ENCODE assay signal across 25 cellular contexts in the genomic region with DNA sequence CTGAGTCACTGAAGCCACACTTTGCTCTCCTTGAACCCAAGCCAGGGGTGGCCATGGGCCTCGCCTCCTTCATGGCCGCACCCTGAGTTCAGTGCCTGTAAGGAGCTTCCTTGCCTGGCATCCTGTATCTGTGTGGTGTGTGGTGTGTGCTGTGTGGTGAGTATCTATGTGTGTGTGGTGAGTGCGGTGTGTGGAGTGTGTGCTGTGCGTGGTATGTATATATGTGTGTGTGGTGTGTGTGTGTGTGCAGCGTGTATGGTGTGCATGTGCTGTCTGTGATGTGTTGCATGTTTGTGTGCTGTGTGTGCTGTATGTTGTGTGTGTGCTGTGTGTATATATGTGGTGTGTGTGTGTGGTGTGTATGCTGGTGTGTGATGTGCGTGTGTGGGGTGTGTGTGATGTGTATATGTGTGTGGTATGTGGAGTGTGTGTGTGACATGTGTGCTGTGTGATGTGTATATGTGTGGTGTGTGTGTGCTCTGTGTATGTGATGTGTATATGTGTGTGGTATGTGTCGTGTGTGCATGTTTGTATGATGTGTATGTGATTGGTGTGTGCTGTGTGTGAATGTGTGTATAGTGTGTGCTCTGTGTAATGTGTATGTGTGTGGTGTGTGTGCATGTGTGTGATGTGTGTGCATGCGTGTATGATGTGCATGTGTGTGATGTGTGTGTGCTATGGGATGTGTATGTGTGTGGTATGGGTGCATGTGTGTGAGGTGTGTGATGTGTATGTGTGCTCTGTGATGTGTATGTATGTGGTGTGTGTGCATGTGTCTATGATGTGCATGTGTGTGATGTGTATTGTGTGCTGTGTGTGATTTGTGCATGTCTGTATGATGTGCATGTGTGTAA. TPM values are rescaled to one million over a fixed set of nuclear protein-coding genes. Genes with fewer than 3 reads are reported as not detected.
DNase-seq lines count a peak whose midpoint lies in the region; ATAC-seq, FAIRE-seq and TF ChIP-seq lines count a peak whose summit lies in the region.
"Had no signal": no experiment of that assay in that cellular context is flagged by ENCODE, and none has a peak within 500 bp of the region (broad histone marks: within the 10 kb centered on the region; RNA-seq: fewer than 3 reads in every experiment).

No MANE protein-coding gene starts in this region.

- H3K27me3 Mint-ChIP-seq in H9 (ENCODE audit: low read depth) (no peaks in the 10 kb centered on the region), astrocyte (ENCODE audit: low read depth, unreplicated experiment) (no peaks in the 10 kb centered on the region)
- H3K27me3 Mint-ChIP-seq: CD4-positive, CD25-positive, alpha-beta regulatory T cell had no signal

- H4K12ac ChIP-seq in trophoblast cell (ENCODE audit: low read depth, low read length) = no peak overlapping the region

- no peak for TF ChIP-seq CTCF in H9 (conservative IDR thresholded peaks at IDR 0.05)
- TF ChIP-seq CTCF in astrocyte (IDR thresholded peaks at IDR 0.05; ENCODE audit: insufficient read depth, low read depth, low read length) = no peak
- TF ChIP-seq CTCF in keratinocyte (optimal IDR thresholded peaks at IDR 0.05 in 1 of 3, IDR thresholded peaks at IDR 0.05 in 1 of 3, conservative IDR thresholded peaks at IDR 0.05 in 1 of 3; ENCODE audit: extremely low read depth in 1 of 3, insufficient read depth in 2 of 3, low read length in 3 of 3) = no peak

- H4K91ac ChIP-seq in H9 (ENCODE audit: insufficient read length, low read depth, low read length) = no peak overlapping the region
- no peak overlapping the region for H4K91ac ChIP-seq in trophoblast cell (ENCODE audit: low read depth, low read length)

- H3K9me3 ChIP-seq in H9 (ENCODE audit: control insufficient read depth, low read depth, low read length) (peaks cover 16% of the 10 kb centered on the region), astrocyte (ENCODE audit: insufficient read depth, low read depth, low read length) (peaks cover 7% of the 10 kb centered on the region), keratinocyte (ENCODE audit: control insufficient read depth, low read depth, low read length) (no peaks in the 10 kb centered on the region), trophoblast cell (ENCODE audit: insufficient read depth, low read depth, low read length) (peaks cover 9% of the 10 kb centered on the region)
- H3K9me3 ChIP-seq: BLaER1, SJSA1 had no signal

- H3K27ac ChIP-seq in H9 (ENCODE audit: insufficient read length, low read depth, low read length) = no peak overlapping the region
- H3K27ac ChIP-seq in astrocyte (ENCODE audit: low read depth, low read length) = no peak overlapping the region
- H3K27ac ChIP-seq in keratinocyte (ENCODE audit: control insufficient read depth, insufficient read depth, low read length) = no peak overlapping the region
- no peak overlapping the region for H3K27ac ChIP-seq in trophoblast cell (ENCODE audit: low read depth, low read length)
- H3K27ac ChIP-seq: BLaER1, SJSA1 had no signal

- no peak overlapping the region for H3K4me2 ChIP-seq in H9 (ENCODE audit: insufficient read depth, insufficient read length, low read length)
- no peak overlapping the region for H3K4me2 ChIP-seq in astrocyte (ENCODE audit: low read length)
- no peak overlapping the region for H3K4me2 ChIP-seq in keratinocyte (ENCODE audit: control insufficient read depth, extremely low read depth, insufficient read depth, low read depth, low read length)
- no peak overlapping the region for H3K4me2 ChIP-seq in trophoblast cell (ENCODE audit: low read length)
- H3K4me2 ChIP-seq: BLaER1 had no signal

- H3K36me3 Mint-ChIP-seq in H9 (ENCODE audit: insufficient read depth in 1 of 3, low read depth in 3 of 3) (peaks cover 9 to 19% (median 11%) of the 10 kb centered on the region in 3 experiments; a peak in 6 of 7 replicates), astrocyte (ENCODE audit: low read depth, unreplicated experiment) (peaks cover 19% of the 10 kb centered on the region)
- H3K36me3 Mint-ChIP-seq: CD4-positive, CD25-positive, alpha-beta regulatory T cell had no signal

- H2AFZ ChIP-seq in H9 (ENCODE audit: low read length) (no peak overlapping the region), astrocyte (ENCODE audit: low read depth, low read length) (no peak overlapping the region), keratinocyte (ENCODE audit: control insufficient read depth, low read length) (no peak overlapping the region), trophoblast cell (ENCODE audit: insufficient read depth, low read length, poor library complexity) (no peak overlapping the region)

- H3K9ac ChIP-seq in H9 (ENCODE audit: extremely low read depth, insufficient read length, low read length) (no peak overlapping the region), astrocyte (ENCODE audit: low read length) (no peak overlapping the region), keratinocyte (ENCODE audit: control insufficient read depth, extremely low read depth, insufficient read depth, low read length) (no peak overlapping the region), trophoblast cell (ENCODE audit: low read length) (no peak overlapping the region)
- H3K9ac ChIP-seq: BLaER1 had no signal

- no peaks in the 10 kb centered on the region for H3K9me1 ChIP-seq in keratinocyte (ENCODE audit: control insufficient read depth, extremely low read depth, insufficient read depth, low read length)

- H3K23me2 ChIP-seq in H9 (ENCODE audit: insufficient read length, low read depth, low read length, poor library complexity, severe bottlenecking) = no peaks in the 10 kb centered on the region

- H2AK5ac ChIP-seq in H9 (ENCODE audit: insufficient read length, low read length) = no peak overlapping the region
- no peak overlapping the region for H2AK5ac ChIP-seq in trophoblast cell (ENCODE audit: low read length)

- H3K14ac ChIP-seq in H9 (ENCODE audit: insufficient read depth, low read length) = no peak overlapping the region
- H3K14ac ChIP-seq in trophoblast cell (ENCODE audit: low read length) = no peak overlapping the region

- H3K4me3 ChIP-seq in astrocyte (ENCODE audit: insufficient read depth, low read depth, low read length) = no peak overlapping the region
- no peak overlapping the region for H3K4me3 ChIP-seq in keratinocyte (ENCODE audit: control insufficient read depth in 2 of 3, extremely low read depth in 1 of 3, insufficient read depth in 2 of 3, low read depth in 1 of 3, low read length in 3 of 3)
- peak overlapping the region; percentile 37 for H3K4me3 ChIP-seq in trophoblast cell (ENCODE audit: low read depth, low read length)
- H3K4me3 ChIP-seq: BLaER1, SJSA1 had no signal

- H2BK5ac ChIP-seq in H9 (ENCODE audit: insufficient read length, low read length) = no peak overlapping the region
- H2BK5ac ChIP-seq in trophoblast cell (ENCODE audit: low read depth, low read length, poor library complexity) = no peak overlapping the region

- H3K4me1 Mint-ChIP-seq in H9 (peaks cover 8% of the 10 kb centered on the region in 2 experiments), astrocyte (ENCODE audit: low read depth, unreplicated experiment) (peaks cover 1% of the 10 kb centered on the region)
- H3K4me1 Mint-ChIP-seq: CD4-positive, CD25-positive, alpha-beta regulatory T cell had no signal

- H4K5ac ChIP-seq in H9 (ENCODE audit: insufficient read length, low read depth, low read length) = no peak overlapping the region

- H3K18ac ChIP-seq in H9 (ENCODE audit: insufficient read length, low read depth, low read length) = no peak overlapping the region
- H3K18ac ChIP-seq in trophoblast cell (ENCODE audit: low read length) = no peak overlapping the region

- H2BK12ac ChIP-seq in H9 (ENCODE audit: insufficient read length, low read depth, low read length) (no peak overlapping the region), trophoblast cell (ENCODE audit: low read length) (no peak overlapping the region)

- H3K4ac ChIP-seq in H9 (ENCODE audit: low read depth, low read length) (no peak overlapping the region), trophoblast cell (ENCODE audit: low read depth, low read length) (no peak overlapping the region)

- DNase-seq in H9 (no peak), astrocyte (ENCODE audit: low read depth) (no peak), keratinocyte (ENCODE audit: low read depth, low spot score) (no peak), trophoblast cell (no peak), NCI-H345 treated with DMSO at 0.1 percent for 48 hours (lab: John Stamatoyannopoulos, UW; ENCODE audit: unreplicated experiment) (no peak), COLO668 (lab: John Stamatoyannopoulos, UW; ENCODE audit: unreplicated experiment) (no peak), NCI-H82 (lab: John Stamatoyannopoulos, UW) (no peak)
- DNase-seq: CD4-positive, CD25-positive, alpha-beta regulatory T cell; COR-L47; DMS53; MV-4-11; NCI-H1105; NCI-H1436 treated with DMSO at 0.1 percent for 48 hours; NCI-H1930; NCI-H2107; NCI-H446; NCI-H524 treated with DMSO at 0.1 percent for 48 hours; NCI-H774; NK-92 treated with Interleukin-12 subunit alpha and Interleukin-12 subunit beta, amount 100 ng/mL, for 24 hours; PC-3 had no signal

- H3K27ac Mint-ChIP-seq in H9 (no peak overlapping the region), astrocyte (ENCODE audit: unreplicated experiment) (no peak overlapping the region)
- H3K27ac Mint-ChIP-seq: CD4-positive, CD25-positive, alpha-beta regulatory T cell had no signal

- H3K23ac ChIP-seq in H9 (ENCODE audit: insufficient read length, low read depth, low read length) (no peak overlapping the region), trophoblast cell (ENCODE audit: low read length) (peak overlapping the region; percentile 77)

- no peaks in the 10 kb centered on the region for H3K27me3 ChIP-seq in H9 (ENCODE audit: insufficient read depth, low read length)
- H3K27me3 ChIP-seq in astrocyte (ENCODE audit: insufficient read depth, low read length) = no peaks in the 10 kb centered on the region
- H3K27me3 ChIP-seq in keratinocyte (ENCODE audit: control insufficient read depth, extremely low read depth, insufficient read depth, low read length) = no peaks in the 10 kb centered on the region
- H3K27me3 ChIP-seq in trophoblast cell (ENCODE audit: insufficient read depth, low read length) = no peaks in the 10 kb centered on the region
- H3K27me3 ChIP-seq: BLaER1, SJSA1 had no signal

- 100% methylated on average over 3 of the region's 8 CpGs for WGBS in H9 (ENCODE audit: extremely low coverage, insufficient read length, low lambda C conversion rate)
- WGBS in trophoblast cell (ENCODE audit: extremely low coverage, insufficient coverage, insufficient read length) = 98% methylated on average over 3 of the region's 8 CpGs

- H3T11ph ChIP-seq in H9 (ENCODE audit: low read length) = no peak overlapping the region

- H3K9me3 Mint-ChIP-seq in H9 (no peaks in the 10 kb centered on the region; a peak in 1 of 5 replicates), astrocyte (ENCODE audit: unreplicated experiment) (no peaks in the 10 kb centered on the region)
- H3K9me3 Mint-ChIP-seq: CD4-positive, CD25-positive, alpha-beta regulatory T cell had no signal

- H3K79me2 ChIP-seq in H9 (ENCODE audit: insufficient read depth, low read length) (no peaks in the 10 kb centered on the region), astrocyte (ENCODE audit: insufficient read depth, low read length) (no peaks in the 10 kb centered on the region), keratinocyte (ENCODE audit: control insufficient read depth, insufficient read depth, low read length) (no peaks in the 10 kb centered on the region), trophoblast cell (ENCODE audit: control insufficient read depth, insufficient read depth, low read length, poor library complexity) (no peaks in the 10 kb centered on the region)

- dilution Hi-C loops in keratinocyte (cut with MboI; ENCODE audit: extremely low pct_ligation_motif_present, low sequenced_read_pairs) = no loop called here

- H4K8ac ChIP-seq in H9 (replicated peaks; ENCODE audit: insufficient read length, low read depth, low read length) (peak overlapping the region; percentile 12), trophoblast cell (ENCODE audit: low read depth, low read length) (no peak overlapping the region)

- H2BK20ac ChIP-seq in H9 (ENCODE audit: low read depth, low read length, poor library complexity, severe bottlenecking) = no peak overlapping the region

- no peaks in the 10 kb centered on the region for H3K4me1 ChIP-seq in H9 (ENCODE audit: insufficient read depth, low read length)
- H3K4me1 ChIP-seq in astrocyte (ENCODE audit: insufficient read depth, low read length) = no peaks in the 10 kb centered on the region
- peaks cover 2% of the 10 kb centered on the region for H3K4me1 ChIP-seq in keratinocyte (ENCODE audit: control insufficient read depth, extremely low read depth, insufficient read depth, low read length)
- H3K4me1 ChIP-seq in trophoblast cell (ENCODE audit: control insufficient read depth in 1 of 2, insufficient read depth in 2 of 2, low read length in 2 of 2) = no peaks in the 10 kb centered on the region
- H3K4me1 ChIP-seq: BLaER1, SJSA1 had no signal

- FAIRE-seq in astrocyte (lab: Jason Lieb, UNC) (peak; percentile 50), keratinocyte (lab: Jason Lieb, UNC) (peak; percentile 53)
- FAIRE-seq: A204.1, GM19239 had no signal

- peaks cover 8% of the 10 kb centered on the region for H3K36me3 ChIP-seq in astrocyte (ENCODE audit: insufficient read depth, low read length)
- H3K36me3 ChIP-seq in keratinocyte (ENCODE audit: control insufficient read depth in 2 of 2, extremely low read depth in 1 of 2, insufficient read depth in 2 of 2, low read length in 2 of 2) = peaks cover 5 to 11% of the 10 kb centered on the region in 2 experiments
- peaks cover 0 to 3% of the 10 kb centered on the region in 2 experiments for H3K36me3 ChIP-seq in trophoblast cell (ENCODE audit: control insufficient read depth in 1 of 2, insufficient read depth in 2 of 2, low read length in 2 of 2)

- no peak for ATAC-seq in HG02642 (IDR thresholded peaks at IDR 0.05; ENCODE audit: poor library complexity, unreplicated experiment)
- ATAC-seq: PC-3 had no signal

- no peak overlapping the region for H3K4me3 Mint-ChIP-seq in H9
- no peak overlapping the region for H3K4me3 Mint-ChIP-seq in astrocyte (ENCODE audit: unreplicated experiment)
- H3K4me3 Mint-ChIP-seq: CD4-positive, CD25-positive, alpha-beta regulatory T cell had no signal

- H2BK120ac ChIP-seq in H9 (ENCODE audit: low read depth, low read length, poor library complexity, severe bottlenecking) (no peak overlapping the region), trophoblast cell (ENCODE audit: insufficient read depth, low read length, poor library complexity) (no peak overlapping the region)

- no peak overlapping the region for H2BK15ac ChIP-seq in H9 (ENCODE audit: low read depth, low read length)

- H3K56ac ChIP-seq in H9 (ENCODE audit: insufficient read length, low read depth, low read length) = no peak overlapping the region

- no peaks in the 10 kb centered on the region for H4K20me1 ChIP-seq in H9 (ENCODE audit: control insufficient read depth, insufficient read depth, insufficient read length)
- H4K20me1 ChIP-seq in astrocyte (ENCODE audit: insufficient read depth, low read length) = peaks cover 7% of the 10 kb centered on the region
- no peaks in the 10 kb centered on the region for H4K20me1 ChIP-seq in keratinocyte (ENCODE audit: control insufficient read depth, extremely low read depth, insufficient read depth, low read length)
- H4K20me1 ChIP-seq: BLaER1 had no signal

- no peaks in the 10 kb centered on the region for H3K79me1 ChIP-seq in H9 (ENCODE audit: insufficient read depth, low read depth, low read length, poor library complexity, severe bottlenecking)
- no peaks in the 10 kb centered on the region for H3K79me1 ChIP-seq in trophoblast cell (ENCODE audit: low read length)

RNA-seq across cellular contexts. Expression of a gene that starts 22.6 kb away (rescaled TPM):
- total RNA-seq in H9 (2021) = 4.8 and 5.4 TPM in 2 replicates
- 11.5 and 12.3 TPM in 2 replicates for total RNA-seq in astrocyte
- polyA plus RNA-seq in keratinocyte = 5.4 to 7.6 TPM (median 6.8 TPM) in 3 replicates
- 1.9 TPM for polyA plus RNA-seq in keratinocyte (2011; ENCODE audit: low read depth)
- polyA plus RNA-seq in keratinocyte (2011; cell fraction: cytosol; rRNA removed) = 4.9 and 7.4 TPM in 2 replicates
- 20.2 and 22.0 TPM in 2 replicates for polyA plus RNA-seq in keratinocyte (2011; cell fraction: nucleus; rRNA removed)
- 2.1 and 5.4 TPM in 2 replicates for polyA plus RNA-seq in keratinocyte (2012; ENCODE audit: low replicate concordance)
- polyA minus RNA-seq in keratinocyte = 0.30 to 3.1 TPM (median 2.0 TPM) in 3 replicates
- polyA minus RNA-seq in keratinocyte (2011; cell fraction: cytosol; rRNA and poly(A)+ RNA removed) = 5.6 TPM
- 2.4 and 5.5 TPM in 2 replicates for polyA minus RNA-seq in keratinocyte (2011; cell fraction: nucleus; rRNA and poly(A)+ RNA removed)
- polyA plus RNA-seq in trophoblast cell (2013) = 0.59 and 0.82 TPM in 2 replicates
- total RNA-seq: CD4-positive, CD25-positive, alpha-beta regulatory T cell had no signal

RNA-seq across cellular contexts. Expression of a gene that starts 53.3 kb away (rescaled TPM):
- total RNA-seq in H9 (2021) (73.5 and 75.8 TPM in 2 replicates), astrocyte (43.9 and 46.7 TPM in 2 replicates)
- polyA plus RNA-seq in keratinocyte = 31.0 to 47.5 TPM (median 42.2 TPM) in 3 replicates
- 57.6 TPM for polyA plus RNA-seq in keratinocyte (2011; ENCODE audit: low read depth)
- polyA plus RNA-seq in keratinocyte (2011; cell fraction: cytosol; rRNA removed) = 31.3 and 36.9 TPM in 2 replicates
- 55.3 and 62.9 TPM in 2 replicates for polyA plus RNA-seq in keratinocyte (2011; cell fraction: nucleus; rRNA removed)
- polyA plus RNA-seq in keratinocyte (2012; ENCODE audit: low replicate concordance) = 37.8 and 39.1 TPM in 2 replicates
- 15.5 to 37.2 TPM (median 30.0 TPM) in 3 replicates for polyA minus RNA-seq in keratinocyte
- 34.0 TPM for polyA minus RNA-seq in keratinocyte (2011; cell fraction: cytosol; rRNA and poly(A)+ RNA removed)
- 26.8 and 46.2 TPM in 2 replicates for polyA minus RNA-seq in keratinocyte (2011; cell fraction: nucleus; rRNA and poly(A)+ RNA removed)
- 25.2 and 26.2 TPM in 2 replicates for polyA plus RNA-seq in trophoblast cell (2013)
